ENCODE assay signal across 12 cellular contexts in the genomic region with DNA sequence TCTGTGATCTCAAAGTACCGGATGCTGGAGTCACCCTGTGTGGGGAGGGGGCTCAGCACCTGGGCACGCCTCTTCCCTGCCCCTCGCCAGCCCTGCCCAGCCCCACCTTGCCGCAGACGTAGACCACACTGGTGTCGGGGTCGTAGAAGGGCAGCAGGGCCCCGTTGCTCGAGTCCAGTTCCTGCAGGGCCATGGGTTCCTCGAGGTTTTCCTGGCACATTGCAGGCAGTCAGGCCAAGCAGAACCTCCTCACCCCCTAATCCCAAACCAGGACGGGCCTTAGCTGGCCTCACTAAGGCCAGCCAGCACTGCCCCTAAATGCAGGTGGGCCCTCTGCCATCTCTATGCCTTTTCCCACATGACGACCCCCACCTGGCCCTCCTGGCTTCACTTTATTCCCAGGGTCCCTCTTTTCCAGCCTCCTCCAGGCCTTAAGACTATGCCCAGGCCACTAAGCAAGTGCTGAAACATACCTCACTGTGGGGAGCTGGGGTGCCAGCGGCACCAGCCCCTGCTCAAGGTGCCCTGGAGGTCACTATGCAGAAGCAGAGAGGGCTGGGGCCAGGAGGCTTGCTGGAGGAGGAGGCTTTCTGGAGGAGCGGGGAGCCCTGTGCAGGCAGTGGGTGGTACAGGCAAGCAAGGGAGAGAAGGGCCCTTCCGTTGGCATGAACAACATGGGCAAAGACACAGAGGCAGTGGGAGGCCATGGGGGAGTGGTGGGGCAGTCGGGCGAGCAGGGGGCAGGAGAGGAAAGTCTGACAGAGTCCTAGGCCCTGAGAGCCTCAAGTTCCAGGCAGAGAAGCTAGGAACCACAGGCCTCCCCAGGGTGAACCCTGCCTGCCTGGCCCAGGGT. TPM values are rescaled to one million over a fixed set of nuclear protein-coding genes. Genes with fewer than 3 reads are reported as not detected.
A peak's percentile ranks its signal among the peaks of the same experiment; 100 is the strongest.
DNase-seq lines count a peak whose midpoint lies in the region; ATAC-seq, FAIRE-seq and TF ChIP-seq lines count a peak whose summit lies in the region.
"Had no signal": no experiment of that assay in that cellular context is flagged by ENCODE, and none has a peak within 500 bp of the region (broad histone marks: within the 10 kb centered on the region; RNA-seq: fewer than 3 reads in every experiment).

No MANE protein-coding gene starts in this region.

- no peaks in the 10 kb centered on the region for H3K9me3 Mint-ChIP-seq in CD4-positive, alpha-beta T cell
- H3K9me3 Mint-ChIP-seq in astrocyte (ENCODE audit: unreplicated experiment) = no peaks in the 10 kb centered on the region

- POLR2A ChIA-PET in CD4-positive, alpha-beta T cell (lab: Charles Lee) = interaction anchor here (1.2 to 17.7 kb wide), 11 partner anchors 13 to 200 kb away, joined by 3 to 411 read pairs (median 6); a partner anchor contains a TSS

- H3K27ac Mint-ChIP-seq in CD4-positive, alpha-beta T cell = peak overlapping the region; percentile 98
- H3K27ac Mint-ChIP-seq in astrocyte (ENCODE audit: unreplicated experiment) = no peak overlapping the region

- H3K4me3 Mint-ChIP-seq in CD4-positive, alpha-beta T cell = peak overlapping the region; percentile 98
- peak overlapping the region; percentile 8 for H3K4me3 Mint-ChIP-seq in astrocyte (ENCODE audit: unreplicated experiment)

- no peak overlapping the region for H4K91ac ChIP-seq in neuronal stem cell (ENCODE audit: low read depth, low read length, poor library complexity)

- H3K36me3 Mint-ChIP-seq in CD4-positive, alpha-beta T cell (ENCODE audit: low read depth) = peaks cover 36% of the 10 kb centered on the region
- peaks cover 1% of the 10 kb centered on the region for H3K36me3 Mint-ChIP-seq in astrocyte (ENCODE audit: low read depth, unreplicated experiment)

- H3K4me1 Mint-ChIP-seq in CD4-positive, alpha-beta T cell (ENCODE audit: low read depth) = peaks cover 69% of the 10 kb centered on the region
- H3K4me1 Mint-ChIP-seq in astrocyte (ENCODE audit: low read depth, unreplicated experiment) = peaks cover 11% of the 10 kb centered on the region

- no peak overlapping the region for H2BK120ac ChIP-seq in neuronal stem cell (ENCODE audit: low read depth, low read length)

- peak overlapping the region; percentile 10 for H3K23ac ChIP-seq in neuronal stem cell (ENCODE audit: low read depth, low read length, poor library complexity)

- peaks cover 7% of the 10 kb centered on the region for H3K79me1 ChIP-seq in neuronal stem cell (ENCODE audit: low read depth, low read length)

- intact Hi-C loops in CD4-positive, alpha-beta T cell (cut with DNase I, micrococcal nuclease) = no loop called here
- intact Hi-C loops in body of pancreas (cut with DNase I) = no loop called here

- H3K9ac ChIP-seq in astrocyte (ENCODE audit: low read length) (no peak overlapping the region), neuronal stem cell (ENCODE audit: low read depth, low read length, poor library complexity) (no peak overlapping the region)

- H3K4ac ChIP-seq in neuronal stem cell (ENCODE audit: low read length) = no peak overlapping the region

- ATAC-seq in CD4-positive, alpha-beta T cell (ENCODE audit: poor library complexity) = no peak
- ATAC-seq in body of pancreas = no peak
- no peak for ATAC-seq in HG03135 (IDR thresholded peaks at IDR 0.05; ENCODE audit: unreplicated experiment)
- ATAC-seq: left lung had no signal

- no peak overlapping the region for H3K18ac ChIP-seq in neuronal stem cell (ENCODE audit: low read length)

- no peak overlapping the region for H2BK15ac ChIP-seq in neuronal stem cell (ENCODE audit: low read length)

- no peak overlapping the region for H2BK5ac ChIP-seq in neuronal stem cell (ENCODE audit: low read length)

- H2AK5ac ChIP-seq in neuronal stem cell (ENCODE audit: low read depth, low read length) = peak overlapping the region; percentile 8

- H3K14ac ChIP-seq in neuronal stem cell (ENCODE audit: low read length) = peak overlapping the region; percentile 71

- no peaks in the 10 kb centered on the region for H3K27me3 ChIP-seq in CD4-positive, alpha-beta T cell (ENCODE audit: control insufficient read depth, insufficient read depth, low read length)
- no peaks in the 10 kb centered on the region for H3K27me3 ChIP-seq in astrocyte (ENCODE audit: insufficient read depth, low read length)
- H3K27me3 ChIP-seq in neuronal stem cell (ENCODE audit: control insufficient read depth in 3 of 3, insufficient read depth in 3 of 3, low read depth in 1 of 3, low read length in 3 of 3) = peaks cover 0 to 3% (median 0%) of the 10 kb centered on the region in 3 experiments
- no peaks in the 10 kb centered on the region for H3K27me3 ChIP-seq in body of pancreas
- H3K27me3 ChIP-seq: cardiac muscle cell, left lung had no signal

- DNase-seq in CD4-positive, alpha-beta T cell = no peak
- no peak for DNase-seq in astrocyte (ENCODE audit: low read depth)
- DNase-seq in neuronal stem cell (ENCODE audit: low spot score) = no peak
- no peak for DNase-seq in NCI-H1092 treated with DMSO at 0.1 percent for 48 hours (lab: John Stamatoyannopoulos, UW)
- DNase-seq in cortex of kidney (lab: John Stamatoyannopoulos, UW) = no peak
- no peak for DNase-seq in body of pancreas
- DNase-seq: DMS 273 treated with DMSO at 0.1 percent for 48 hours, retina had no signal

- H2AFZ ChIP-seq in astrocyte (ENCODE audit: low read depth, low read length) = no peak overlapping the region
- H2AFZ ChIP-seq in neuronal stem cell (ENCODE audit: low read length) = no peak overlapping the region

- CTCF ChIA-PET in CD4-positive, alpha-beta T cell (lab: Charles Lee) = interaction anchor here (0.8 to 4.3 kb wide), 4 partner anchors 20 to 89 kb away, joined by 3 to 21 read pairs (median 5); a partner anchor contains a TSS

- no peak for TF ChIP-seq CTCF in CD4-positive, alpha-beta T cell (IDR thresholded peaks at IDR 0.05)
- TF ChIP-seq CTCF in astrocyte (IDR thresholded peaks at IDR 0.05; ENCODE audit: insufficient read depth, low read depth, low read length) (no peak), body of pancreas (IDR thresholded peaks at IDR 0.05) (no peak)

- peaks cover 25% of the 10 kb centered on the region for H3K4me1 ChIP-seq in astrocyte (ENCODE audit: insufficient read depth, low read length)
- peaks cover 2 to 3% of the 10 kb centered on the region in 2 donors for H3K4me1 ChIP-seq in neuronal stem cell (ENCODE audit: control insufficient read depth in 2 of 2, insufficient read depth in 1 of 2, low read depth in 1 of 2, low read length in 2 of 2)
- H3K4me1 ChIP-seq in body of pancreas = peaks cover 21% of the 10 kb centered on the region

- peak overlapping the region; percentile 94 for H3K27ac ChIP-seq in CD4-positive, alpha-beta T cell (ENCODE audit: low read depth, low read length)
- H3K27ac ChIP-seq in KOPT-K1 (ENCODE audit: low read depth, low read length, poor library complexity, severe bottlenecking) = peak overlapping the region; percentile 100
- H3K27ac ChIP-seq in astrocyte (ENCODE audit: low read depth, low read length) = no peak overlapping the region
- no peak overlapping the region for H3K27ac ChIP-seq in neuronal stem cell (replicated peaks; ENCODE audit: low read length)
- H3K27ac ChIP-seq in body of pancreas = peak overlapping the region in 1 of 4 donors; percentile 24

- no peak overlapping the region for H4K8ac ChIP-seq in neuronal stem cell (ENCODE audit: low read depth, low read length)

- no peak for TF ChIP-seq POLR2A in body of pancreas (IDR thresholded peaks at IDR 0.05)

- H3K36me3 ChIP-seq in KOPT-K1 (ENCODE audit: insufficient read depth, low read length) (peaks cover 10% of the 10 kb centered on the region), astrocyte (ENCODE audit: insufficient read depth, low read length) (no peaks in the 10 kb centered on the region), neuronal stem cell (replicated peaks in 1 of 2; ENCODE audit: control insufficient read depth in 2 of 2, insufficient read depth in 2 of 2, low read length in 2 of 2) (peaks cover 23 to 54% of the 10 kb centered on the region in 2 donors), body of pancreas (replicated peaks in 1 of 2; ENCODE audit: insufficient read depth in 1 of 2, low read depth in 2 of 2) (no peaks in the 10 kb centered on the region)

- no CpG with 5 or more reads among the region's 17 CpGs for WGBS in neuronal stem cell (ENCODE audit: extremely low coverage in 2 of 2, insufficient read length in 2 of 2, insufficient replicate concordance in 1 of 2), 2 donors
- 78% methylated on average over 5 to 10 of the region's 17 CpGs for WGBS in body of pancreas, 2 donors

- FAIRE-seq in astrocyte (lab: Jason Lieb, UNC) = no peak

- no peaks in the 10 kb centered on the region for H3K9me3 ChIP-seq in CD4-positive, alpha-beta T cell (ENCODE audit: control insufficient read depth, low read length)
- no peaks in the 10 kb centered on the region for H3K9me3 ChIP-seq in KOPT-K1 (ENCODE audit: insufficient read depth, low read length, poor library complexity, severe bottlenecking)
- no peaks in the 10 kb centered on the region for H3K9me3 ChIP-seq in astrocyte (ENCODE audit: insufficient read depth, low read depth, low read length)
- H3K9me3 ChIP-seq in neuronal stem cell (replicated peaks in 1 of 2; ENCODE audit: control insufficient read depth in 2 of 2, insufficient read depth in 1 of 2, low read depth in 1 of 2, low read length in 2 of 2) = no peaks in the 10 kb centered on the region
- no peaks in the 10 kb centered on the region for H3K9me3 ChIP-seq in body of pancreas
- H3K9me3 ChIP-seq: left lung had no signal

- H3K4me3 ChIP-seq in astrocyte (ENCODE audit: insufficient read depth, low read depth, low read length) = no peak overlapping the region
- no peak overlapping the region for H3K4me3 ChIP-seq in neuronal stem cell (ENCODE audit: low read length in 2 of 2)
- H3K4me3 ChIP-seq in body of pancreas = no peak overlapping the region
- H3K4me3 ChIP-seq: cardiac muscle cell, left lung had no signal

- H3K4me2 ChIP-seq in astrocyte (ENCODE audit: low read length) (no peak overlapping the region), neuronal stem cell (ENCODE audit: insufficient read depth, low read length, poor library complexity, severe bottlenecking) (no peak overlapping the region)

- peaks cover 15% of the 10 kb centered on the region for H3K79me2 ChIP-seq in astrocyte (ENCODE audit: insufficient read depth, low read length)

- H4K20me1 ChIP-seq in astrocyte (ENCODE audit: insufficient read depth, low read length) = peaks cover 20% of the 10 kb centered on the region

- H3K27me3 Mint-ChIP-seq in CD4-positive, alpha-beta T cell = no peaks in the 10 kb centered on the region
- H3K27me3 Mint-ChIP-seq in astrocyte (ENCODE audit: low read depth, unreplicated experiment) = no peaks in the 10 kb centered on the region

- H2BK12ac ChIP-seq in neuronal stem cell (ENCODE audit: low read length) = no peak overlapping the region

RNA-seq across cellular contexts. Expression of a gene that starts 2.8 kb away (rescaled TPM):
- 10 to 100 TPM; 25.8 to 30.2 TPM for total RNA-seq in CD4-positive, alpha-beta T cell
- 102 and 124 TPM in 2 replicates for total RNA-seq in astrocyte
- 42.6 TPM for polyA plus RNA-seq in neuronal stem cell (2013, experiment 1 of 2)
- polyA plus RNA-seq in neuronal stem cell (2013, experiment 2 of 2) = 44.9 TPM
- total RNA-seq in body of pancreas = 10 to 100 TPM; 53.1 to 55.3 TPM

RNA-seq across cellular contexts. Expression of a gene that starts 3.0 kb away (rescaled TPM):
- 100 to 1,000 TPM; 129 to 134 TPM for total RNA-seq in CD4-positive, alpha-beta T cell
- total RNA-seq in astrocyte = 1.7 and 2.3 TPM in 2 replicates
- 0.49 TPM for polyA plus RNA-seq in neuronal stem cell (2013, experiment 1 of 2)
- polyA plus RNA-seq in neuronal stem cell (2013, experiment 2 of 2) = 0.71 TPM
- 1 to 10 TPM; 6.0 to 6.9 TPM for total RNA-seq in body of pancreas

RNA-seq across cellular contexts. Expression of a gene that starts 12.1 kb away (rescaled TPM):
- not detected for total RNA-seq in CD4-positive, alpha-beta T cell
- total RNA-seq in astrocyte = not detected in 2 replicates
- polyA plus RNA-seq in neuronal stem cell (2013, experiment 1 of 2) = not detected
- polyA plus RNA-seq in neuronal stem cell (2013, experiment 2 of 2) = not detected
- total RNA-seq in body of pancreas = not detected
- total RNA-seq: cardiac muscle cell, left lung had no signal
- polyA plus RNA-seq: cardiac muscle cell had no signal

RNA-seq across cellular contexts. Expression of a gene that starts 12.2 kb away (rescaled TPM):
- 10 to 100 TPM; 69.3 to 72.0 TPM for total RNA-seq in CD4-positive, alpha-beta T cell
- total RNA-seq in astrocyte = 52.9 and 57.0 TPM in 2 replicates
- 26.4 TPM for polyA plus RNA-seq in neuronal stem cell (2013, experiment 1 of 2)
- polyA plus RNA-seq in neuronal stem cell (2013, experiment 2 of 2) = 24.3 TPM
- 10 to 100 TPM; 34.9 to 36.1 TPM for total RNA-seq in body of pancreas

RNA-seq across cellular contexts. Expression of a gene that starts 14.7 kb away (rescaled TPM):
- 1 to 10 TPM; 7.5 to 8.5 TPM for total RNA-seq in CD4-positive, alpha-beta T cell
- not detected in 2 replicates for total RNA-seq in astrocyte
- 0.01 TPM for polyA plus RNA-seq in neuronal stem cell (2013, experiment 1 of 2)
- polyA plus RNA-seq in neuronal stem cell (2013, experiment 2 of 2) = 0.04 TPM
- 1 to 10 TPM in 1 of 2 donors, not detected in 1; 3.1 TPM for total RNA-seq in body of pancreas
- total RNA-seq: cardiac muscle cell had no signal
- polyA plus RNA-seq: cardiac muscle cell had no signal

Comparison
In these comparisons a context has a peak if more than half of its experiments do, and no peak if none do; other contexts are left out.
1. H3K27ac ChIP-seq: peak in CD4-positive, alpha-beta T cell (single experiment) and KOPT-K1 (single experiment); none in astrocyte (single experiment) and neuronal stem cell (single experiment).
2. RNA of a gene that starts 3.0 kb away (total RNA-seq): 129 to 134 TPM in CD4-positive, alpha-beta T cell; 6.0 to 6.9 TPM in body of pancreas and 1.7 to 2.3 TPM in astrocyte; every median in the first group is over 10 times any median in the second.